1 cellular context compared by ENCODE assay signal in the genomic region with DNA sequence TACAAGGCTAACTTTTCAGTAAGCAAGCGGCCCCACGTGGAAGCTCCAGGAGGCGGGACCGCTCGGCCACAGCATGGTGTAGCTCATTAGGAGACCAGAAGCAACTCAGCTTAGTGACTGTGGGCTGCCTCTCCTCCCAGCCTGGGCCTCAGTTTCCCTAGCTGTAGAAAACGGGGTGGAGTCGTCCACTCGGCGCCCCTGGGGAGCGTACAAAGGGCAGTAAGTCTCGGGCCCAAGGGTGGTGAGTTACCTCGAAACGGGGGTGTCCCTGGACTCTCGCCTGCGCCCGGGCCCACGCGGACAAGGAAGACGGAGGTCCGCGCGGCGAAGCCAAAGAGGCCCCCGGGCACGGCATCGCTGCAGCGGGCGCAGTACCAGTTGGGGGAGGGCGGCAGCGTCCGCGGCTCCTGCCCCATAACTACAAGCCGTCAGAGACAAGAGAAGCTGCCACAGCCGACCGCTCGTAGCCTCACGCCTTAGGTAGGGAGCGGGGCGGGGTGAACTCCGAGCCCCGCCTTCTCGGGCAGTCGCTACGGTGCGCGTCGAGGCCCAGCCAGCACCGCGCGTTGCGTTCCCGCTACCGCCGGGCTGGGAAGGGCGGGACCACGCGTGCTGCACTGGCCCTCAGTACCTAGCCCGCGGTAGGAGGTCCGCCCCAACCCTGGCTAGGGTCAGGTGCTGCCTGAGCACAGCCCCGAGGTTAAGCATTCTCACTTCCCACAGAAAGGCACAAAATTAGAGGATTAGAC.
A peak's percentile ranks its signal among the peaks of the same experiment; 100 is the strongest.
TF ChIP-seq lines count a peak whose summit lies in the region.

Gene GEMIN5, minus strand, starts transcription at position 494 of the 749 bp plus-strand sequence. Its CDS starts 78 bp downstream, at position 416.

TF ChIP-seq in HepG2, 621 proteins besides CTCF, POLR2A, EP300 and RAD21 (continued from another document and continues in another):
- TF ChIP-seq, protein P1, sequence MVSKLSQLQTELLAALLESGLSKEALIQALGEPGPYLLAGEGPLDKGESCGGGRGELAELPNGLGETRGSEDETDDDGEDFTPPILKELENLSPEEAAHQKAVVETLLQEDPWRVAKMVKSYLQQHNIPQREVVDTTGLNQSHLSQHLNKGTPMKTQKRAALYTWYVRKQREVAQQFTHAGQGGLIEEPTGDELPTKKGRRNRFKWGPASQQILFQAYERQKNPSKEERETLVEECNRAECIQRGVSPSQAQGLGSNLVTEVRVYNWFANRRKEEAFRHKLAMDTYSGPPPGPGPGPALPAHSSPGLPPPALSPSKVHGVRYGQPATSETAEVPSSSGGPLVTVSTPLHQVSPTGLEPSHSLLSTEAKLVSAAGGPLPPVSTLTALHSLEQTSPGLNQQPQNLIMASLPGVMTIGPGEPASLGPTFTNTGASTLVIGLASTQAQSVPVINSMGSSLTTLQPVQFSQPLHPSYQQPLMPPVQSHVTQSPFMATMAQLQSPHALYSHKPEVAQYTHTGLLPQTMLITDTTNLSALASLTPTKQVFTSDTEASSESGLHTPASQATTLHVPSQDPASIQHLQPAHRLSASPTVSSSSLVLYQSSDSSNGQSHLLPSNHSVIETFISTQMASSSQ (IDR thresholded peaks at IDR 0.05; ENCODE audit: low read depth), result no peak
- TF ChIP-seq, protein P1 (CRISPR knock-in tag; IDR thresholded peaks at IDR 0.05; ENCODE audit: borderline replicate concordance), result peak; percentile 70; the same call in 1 of the 2 replicates
- no peak for TF ChIP-seq HNRNPK (IDR thresholded peaks at IDR 0.05; ENCODE audit: low read depth, low read length, poor library complexity, severe bottlenecking)
- no peak for TF ChIP-seq TEAD2 (CRISPR knock-in tag; IDR thresholded peaks at IDR 0.05)
- TF ChIP-seq AGO2 (optimal IDR thresholded peaks at IDR 0.05; ENCODE audit: low read depth, low read length), result peak; percentile 60
- TF ChIP-seq LRRFIP1 (CRISPR knock-in tag; conservative IDR thresholded peaks at IDR 0.05), result no peak
- TF ChIP-seq RFXANK (CRISPR knock-in tag; IDR thresholded peaks at IDR 0.05), result no peak
- 0 out of 2 replicates have a peak, but pooled peaks have one; percentile 48 for TF ChIP-seq ZNF879 (CRISPR knock-in tag; IDR thresholded peaks at IDR 0.05)
- peak; percentile 32; the same call in 1 of the 2 replicates for TF ChIP-seq ZNF768 (CRISPR knock-in tag; IDR thresholded peaks at IDR 0.05)
- TF ChIP-seq TCF12 (IDR thresholded peaks at IDR 0.05), result no peak
- no peak for TF ChIP-seq TCF12 (CRISPR knock-in tag; IDR thresholded peaks at IDR 0.05)
- TF ChIP-seq ARNT (IDR thresholded peaks at IDR 0.05), result no peak
- TF ChIP-seq ZNF713 (CRISPR knock-in tag; IDR thresholded peaks at IDR 0.05), result no peak
- TF ChIP-seq ZBTB33 (CRISPR knock-in tag; IDR thresholded peaks at IDR 0.05), result 0 out of 2 replicates have a peak, but pooled peaks have one; percentile 26
- TF ChIP-seq MAFG (CRISPR knock-in tag; IDR thresholded peaks at IDR 0.05), result no peak
- peak; percentile 87; the same call in 1 of the 2 replicates for TF ChIP-seq DNMT1 (CRISPR knock-in tag; IDR thresholded peaks at IDR 0.05)
- 0 out of 2 replicates have a peak, but pooled peaks have one; percentile 79 for TF ChIP-seq ZNF484 (CRISPR knock-in tag; IDR thresholded peaks at IDR 0.05; ENCODE audit: borderline replicate concordance, low read depth)
- TF ChIP-seq KAT8 (CRISPR knock-in tag; IDR thresholded peaks at IDR 0.05), result peak; percentile 92
- TF ChIP-seq HIVEP1 (CRISPR knock-in tag; IDR thresholded peaks at IDR 0.05), result 0 out of 2 replicates have a peak, but pooled peaks have one; percentile 6
- peak; percentile 63 for TF ChIP-seq HOXA9 (CRISPR knock-in tag; IDR thresholded peaks at IDR 0.05; ENCODE audit: borderline replicate concordance)
- peak; percentile 72; the same call in 1 of the 2 replicates for TF ChIP-seq ZNF746 (CRISPR knock-in tag; IDR thresholded peaks at IDR 0.05)
- peak; percentile 71; the same call in 1 of the 2 replicates for TF ChIP-seq KLF11 (CRISPR knock-in tag; IDR thresholded peaks at IDR 0.05)
- TF ChIP-seq KLF16 (CRISPR knock-in tag; IDR thresholded peaks at IDR 0.05), result peak in 1 of 2 experiments; percentile 71; a peak in 2 of 4 replicates
- no peak for TF ChIP-seq POLR2AphosphoS2 (IDR thresholded peaks at IDR 0.05; ENCODE audit: low read depth, low read length)
- peak; percentile 22; the same call in 1 of the 2 replicates for TF ChIP-seq HMGXB3 (CRISPR knock-in tag; IDR thresholded peaks at IDR 0.05; ENCODE audit: borderline replicate concordance)
- TF ChIP-seq PHF8 (CRISPR knock-in tag; IDR thresholded peaks at IDR 0.05), result peak; percentile 90
- TF ChIP-seq MED1 (CRISPR knock-in tag; IDR thresholded peaks at IDR 0.05), result peak; percentile 60
- peak; percentile 90; the same call in 1 of the 2 replicates for TF ChIP-seq ZNF33A (CRISPR knock-in tag; IDR thresholded peaks at IDR 0.05; ENCODE audit: borderline replicate concordance)
- TF ChIP-seq, protein P2, sequence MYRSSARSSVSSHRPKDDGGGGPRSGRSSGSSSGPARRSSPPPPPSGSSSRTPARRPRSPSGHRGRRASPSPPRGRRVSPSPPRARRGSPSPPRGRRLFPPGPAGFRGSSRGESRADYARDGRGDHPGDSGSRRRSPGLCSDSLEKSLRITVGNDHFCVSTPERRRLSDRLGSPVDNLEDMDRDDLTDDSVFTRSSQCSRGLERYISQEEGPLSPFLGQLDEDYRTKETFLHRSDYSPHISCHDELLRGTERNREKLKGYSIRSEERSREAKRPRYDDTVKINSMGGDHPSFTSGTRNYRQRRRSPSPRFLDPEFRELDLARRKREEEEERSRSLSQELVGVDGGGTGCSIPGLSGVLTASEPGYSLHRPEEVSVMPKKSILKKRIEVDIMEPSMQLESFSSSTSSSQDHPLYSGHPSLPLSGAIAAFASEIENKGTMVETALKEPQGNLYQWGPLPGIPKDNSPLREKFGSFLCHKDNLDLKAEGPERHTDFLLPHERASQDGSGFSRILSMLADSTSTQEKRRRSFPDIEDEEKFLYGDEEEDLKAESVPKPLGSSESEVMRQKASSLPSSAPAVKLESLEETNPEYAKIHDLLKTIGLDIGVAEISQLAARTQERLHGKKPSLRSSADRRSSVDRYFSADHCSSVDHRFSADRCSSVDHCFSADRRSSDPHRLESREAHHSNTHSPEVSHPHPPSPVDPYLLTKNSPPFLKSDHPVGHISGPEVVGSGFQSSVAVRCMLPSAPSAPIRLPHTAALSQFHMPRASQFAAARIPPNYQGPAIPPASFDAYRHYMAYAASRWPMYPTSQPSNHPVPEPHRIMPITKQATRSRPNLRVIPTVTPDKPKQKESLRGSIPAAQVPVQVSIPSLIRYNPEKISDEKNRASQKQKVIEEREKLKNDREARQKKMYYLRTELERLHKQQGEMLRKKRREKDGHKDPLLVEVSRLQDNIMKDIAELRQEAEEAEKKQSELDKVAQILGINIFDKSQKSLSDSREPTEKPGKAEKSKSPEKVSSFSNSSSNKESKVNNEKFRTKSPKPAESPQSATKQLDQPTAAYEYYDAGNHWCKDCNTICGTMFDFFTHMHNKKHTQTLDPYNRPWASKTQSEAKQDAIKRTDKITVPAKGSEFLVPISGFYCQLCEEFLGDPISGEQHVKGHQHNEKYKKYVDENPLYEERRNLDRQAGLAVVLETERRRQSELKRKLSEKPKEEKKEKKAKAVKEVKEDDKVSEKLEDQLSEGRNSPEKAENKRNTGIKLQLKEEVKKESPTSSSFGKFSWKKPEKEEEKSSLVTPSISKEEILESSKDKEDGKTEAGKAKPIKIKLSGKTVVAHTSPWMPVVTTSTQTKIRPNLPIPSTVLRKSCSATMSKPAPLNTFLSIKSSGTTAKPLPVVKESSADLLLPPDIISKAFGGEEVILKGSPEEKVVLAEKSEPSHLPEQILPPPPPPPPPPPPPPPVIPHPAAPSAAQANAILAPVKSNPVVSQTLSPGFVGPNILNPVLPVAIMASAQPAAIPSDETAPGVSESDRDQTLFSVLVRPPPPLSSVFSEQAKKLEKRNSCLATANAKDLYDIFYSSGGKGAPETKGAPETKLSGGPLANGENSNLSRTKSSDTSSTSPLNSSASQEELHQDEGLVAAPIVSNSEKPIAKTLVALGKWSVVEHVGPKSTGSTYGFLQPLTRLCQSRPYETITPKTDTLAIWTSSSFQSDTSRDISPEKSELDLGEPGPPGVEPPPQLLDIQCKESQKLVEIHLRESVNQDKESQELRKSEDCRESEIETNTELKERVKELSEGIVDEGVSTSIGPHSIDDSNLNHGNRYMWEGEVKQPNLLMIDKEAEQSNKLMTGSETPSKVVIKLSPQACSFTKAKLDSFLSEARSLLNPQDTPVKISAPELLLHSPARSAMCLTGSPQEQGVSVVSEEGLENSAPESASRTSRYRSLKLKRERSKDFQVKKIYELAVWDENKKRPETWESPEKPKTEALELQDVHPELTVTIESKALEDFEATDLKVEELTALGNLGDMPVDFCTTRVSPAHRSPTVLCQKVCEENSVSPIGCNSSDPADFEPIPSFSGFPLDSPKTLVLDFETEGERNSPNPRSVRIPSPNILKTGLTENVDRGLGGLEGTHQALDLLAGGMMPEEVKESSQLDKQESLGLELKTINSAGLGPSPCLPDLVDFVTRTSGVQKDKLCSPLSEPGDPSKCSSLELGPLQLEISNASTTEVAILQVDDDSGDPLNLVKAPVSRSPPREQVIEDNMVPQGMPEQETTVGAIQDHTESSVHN (CRISPR knock-in tag; IDR thresholded peaks at IDR 0.05), result 0 out of 2 replicates have a peak, but pooled peaks have one; percentile 83
- no peak for TF ChIP-seq MAFK (conservative IDR thresholded peaks at IDR 0.05 in 1 of 2, IDR thresholded peaks at IDR 0.05 in 1 of 2; ENCODE audit: low read length in 2 of 2)
- TF ChIP-seq HDAC6 (IDR thresholded peaks at IDR 0.05; ENCODE audit: low read depth, low read length), result no peak
- peak; percentile 86; the same call in 1 of the 2 replicates for TF ChIP-seq ZNF816 (CRISPR knock-in tag; IDR thresholded peaks at IDR 0.05; ENCODE audit: borderline replicate concordance)
- peak; percentile 61; the same call in 1 of the 2 replicates for TF ChIP-seq MIER3 (CRISPR knock-in tag; IDR thresholded peaks at IDR 0.05; ENCODE audit: borderline replicate concordance)
